ENCODE assay signal across 1 cellular context in the genomic region with DNA sequence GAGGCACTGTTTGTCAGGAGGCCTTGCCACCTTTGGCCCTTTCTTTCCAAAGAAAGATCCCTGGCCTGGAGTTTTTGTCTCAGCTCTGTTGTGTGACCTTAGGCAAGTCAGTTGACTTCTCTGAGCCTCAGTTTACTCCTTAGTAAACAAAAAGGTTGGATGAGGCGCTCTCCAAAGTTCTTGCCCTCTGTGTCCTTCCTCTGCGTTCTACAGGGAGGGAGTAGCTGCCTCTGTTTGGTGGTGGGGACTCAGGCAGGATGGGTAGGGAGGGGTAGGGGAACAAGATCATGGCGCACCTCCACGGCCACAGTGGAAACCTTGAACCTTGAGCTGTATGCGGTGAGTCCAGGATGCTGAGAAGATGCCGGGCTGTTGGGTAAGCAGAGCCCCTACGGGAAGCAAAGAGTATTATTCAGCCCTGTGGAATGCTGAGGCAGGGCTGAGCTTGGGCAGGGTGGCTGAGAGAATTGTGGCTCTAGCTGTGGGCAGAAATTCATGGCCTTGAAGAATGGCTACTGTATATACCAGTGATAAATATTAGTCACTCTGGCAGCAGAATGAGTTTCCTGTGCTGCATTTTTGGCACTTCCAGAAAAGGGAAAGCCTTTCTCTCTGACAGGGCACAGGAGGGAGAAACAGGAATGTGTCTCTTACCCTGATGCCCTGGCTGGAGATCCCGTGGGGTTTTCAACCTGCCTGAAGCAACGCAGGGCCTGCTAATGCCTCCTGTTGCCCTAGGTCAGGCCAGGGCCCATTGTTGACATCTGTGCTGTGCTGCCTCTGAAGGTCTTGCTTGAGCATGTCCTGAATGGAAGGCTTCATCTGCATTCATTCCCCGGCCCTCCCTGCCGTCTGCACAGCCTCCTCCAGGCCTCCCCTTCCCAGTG.
A peak's percentile ranks its signal among the peaks of the same experiment; 100 is the strongest.
TF ChIP-seq lines count a peak whose summit lies in the region.

No MANE protein-coding gene starts in this region.

TF ChIP-seq in A549, 52 proteins besides CTCF, POLR2A, EP300 and RAD21 (continued from another document):
- TF ChIP-seq, protein P1, sequence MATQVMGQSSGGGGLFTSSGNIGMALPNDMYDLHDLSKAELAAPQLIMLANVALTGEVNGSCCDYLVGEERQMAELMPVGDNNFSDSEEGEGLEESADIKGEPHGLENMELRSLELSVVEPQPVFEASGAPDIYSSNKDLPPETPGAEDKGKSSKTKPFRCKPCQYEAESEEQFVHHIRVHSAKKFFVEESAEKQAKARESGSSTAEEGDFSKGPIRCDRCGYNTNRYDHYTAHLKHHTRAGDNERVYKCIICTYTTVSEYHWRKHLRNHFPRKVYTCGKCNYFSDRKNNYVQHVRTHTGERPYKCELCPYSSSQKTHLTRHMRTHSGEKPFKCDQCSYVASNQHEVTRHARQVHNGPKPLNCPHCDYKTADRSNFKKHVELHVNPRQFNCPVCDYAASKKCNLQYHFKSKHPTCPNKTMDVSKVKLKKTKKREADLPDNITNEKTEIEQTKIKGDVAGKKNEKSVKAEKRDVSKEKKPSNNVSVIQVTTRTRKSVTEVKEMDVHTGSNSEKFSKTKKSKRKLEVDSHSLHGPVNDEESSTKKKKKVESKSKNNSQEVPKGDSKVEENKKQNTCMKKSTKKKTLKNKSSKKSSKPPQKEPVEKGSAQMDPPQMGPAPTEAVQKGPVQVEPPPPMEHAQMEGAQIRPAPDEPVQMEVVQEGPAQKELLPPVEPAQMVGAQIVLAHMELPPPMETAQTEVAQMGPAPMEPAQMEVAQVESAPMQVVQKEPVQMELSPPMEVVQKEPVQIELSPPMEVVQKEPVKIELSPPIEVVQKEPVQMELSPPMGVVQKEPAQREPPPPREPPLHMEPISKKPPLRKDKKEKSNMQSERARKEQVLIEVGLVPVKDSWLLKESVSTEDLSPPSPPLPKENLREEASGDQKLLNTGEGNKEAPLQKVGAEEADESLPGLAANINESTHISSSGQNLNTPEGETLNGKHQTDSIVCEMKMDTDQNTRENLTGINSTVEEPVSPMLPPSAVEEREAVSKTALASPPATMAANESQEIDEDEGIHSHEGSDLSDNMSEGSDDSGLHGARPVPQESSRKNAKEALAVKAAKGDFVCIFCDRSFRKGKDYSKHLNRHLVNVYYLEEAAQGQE (IDR thresholded peaks at IDR 0.05): peak; percentile 52; the same call in 1 of the 2 replicates
- TF ChIP-seq FOSB (CRISPR knock-in tag; IDR thresholded peaks at IDR 0.05) (peak; percentile 94; the same call in 1 of the 2 replicates), EHF (CRISPR knock-in tag; IDR thresholded peaks at IDR 0.05) (peak; percentile 98), RARB (CRISPR knock-in tag; IDR thresholded peaks at IDR 0.05) (no peak), CBX2 (IDR thresholded peaks at IDR 0.05; ENCODE audit: borderline replicate concordance, low read depth) (no peak), TP53 (CRISPR knock-in tag; IDR thresholded peaks at IDR 0.05) (peak; percentile 96), CHD2 (IDR thresholded peaks at IDR 0.05; ENCODE audit: low read length, partially characterized antibody) (no peak), CBX8 (IDR thresholded peaks at IDR 0.05) (no peak), CEBPB (IDR thresholded peaks at IDR 0.05) (peak; percentile 80 to 94), MAZ (IDR thresholded peaks at IDR 0.05; ENCODE audit: borderline replicate concordance, low read depth, low read length) (no peak)
- TF ChIP-seq, protein P2, sequence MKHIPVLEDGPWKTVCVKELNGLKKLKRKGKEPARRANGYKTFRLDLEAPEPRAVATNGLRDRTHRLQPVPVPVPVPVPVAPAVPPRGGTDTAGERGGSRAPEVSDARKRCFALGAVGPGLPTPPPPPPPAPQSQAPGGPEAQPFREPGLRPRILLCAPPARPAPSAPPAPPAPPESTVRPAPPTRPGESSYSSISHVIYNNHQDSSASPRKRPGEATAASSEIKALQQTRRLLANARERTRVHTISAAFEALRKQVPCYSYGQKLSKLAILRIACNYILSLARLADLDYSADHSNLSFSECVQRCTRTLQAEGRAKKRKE (CRISPR knock-in tag; IDR thresholded peaks at IDR 0.05; ENCODE audit: low read depth): peak; percentile 97
- TF ChIP-seq, protein P3, sequence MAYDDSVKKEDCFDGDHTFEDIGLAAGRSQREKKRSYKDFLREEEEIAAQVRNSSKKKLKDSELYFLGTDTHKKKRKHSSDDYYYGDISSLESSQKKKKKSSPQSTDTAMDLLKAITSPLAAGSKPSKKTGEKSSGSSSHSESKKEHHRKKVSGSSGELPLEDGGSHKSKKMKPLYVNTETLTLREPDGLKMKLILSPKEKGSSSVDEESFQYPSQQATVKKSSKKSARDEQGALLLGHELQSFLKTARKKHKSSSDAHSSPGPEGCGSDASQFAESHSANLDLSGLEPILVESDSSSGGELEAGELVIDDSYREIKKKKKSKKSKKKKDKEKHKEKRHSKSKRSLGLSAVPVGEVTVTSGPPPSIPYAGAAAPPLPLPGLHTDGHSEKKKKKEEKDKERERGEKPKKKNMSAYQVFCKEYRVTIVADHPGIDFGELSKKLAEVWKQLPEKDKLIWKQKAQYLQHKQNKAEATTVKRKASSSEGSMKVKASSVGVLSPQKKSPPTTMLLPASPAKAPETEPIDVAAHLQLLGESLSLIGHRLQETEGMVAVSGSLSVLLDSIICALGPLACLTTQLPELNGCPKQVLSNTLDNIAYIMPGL (CRISPR knock-in tag; IDR thresholded peaks at IDR 0.05; ENCODE audit: borderline replicate concordance): peak; percentile 85; the same call in 1 of the 2 replicates
